ENCODE assay signal across 1 cellular context in the genomic region with DNA sequence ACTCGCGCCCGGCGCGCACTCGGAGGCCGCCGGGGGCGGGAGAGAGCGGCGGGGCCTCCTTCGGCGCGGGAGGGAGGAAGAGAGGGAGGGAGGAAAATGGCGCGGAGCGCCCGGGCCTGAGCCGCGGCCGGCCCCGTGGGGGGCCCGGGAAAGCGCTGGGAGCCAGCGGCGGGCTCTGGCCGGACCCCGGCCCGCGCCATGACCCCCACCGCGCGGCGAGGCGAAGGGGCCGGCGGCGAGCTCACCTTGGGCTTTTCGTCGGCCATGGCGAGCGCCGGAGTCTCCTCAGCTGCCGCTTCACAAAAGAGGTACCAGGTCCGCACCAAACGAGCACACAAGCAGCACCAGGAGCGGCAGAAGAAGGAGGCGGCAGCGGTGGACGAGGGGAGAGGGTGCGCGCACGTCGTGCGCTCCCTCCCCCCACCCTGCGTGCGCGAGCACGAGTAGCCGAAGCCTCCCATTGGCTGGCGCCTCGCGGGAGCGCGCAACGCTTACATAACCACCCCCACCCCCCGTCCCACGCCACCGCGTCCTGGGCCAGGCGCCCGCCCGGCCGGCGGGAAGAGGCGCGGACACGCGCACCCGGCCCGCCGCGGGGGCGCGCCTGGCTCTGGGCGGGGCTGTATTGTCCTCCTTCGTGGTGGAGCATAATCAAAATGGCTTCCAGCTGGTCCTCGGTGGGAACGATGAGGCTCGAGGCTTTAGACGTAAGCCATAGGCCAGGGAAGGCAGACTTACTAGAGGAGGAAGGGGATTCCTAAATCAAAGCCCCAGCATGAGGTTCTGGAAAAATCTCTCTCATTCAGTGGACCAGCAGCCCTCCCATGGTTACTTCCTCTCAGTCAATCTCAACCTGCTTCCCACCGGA.
A peak's percentile ranks its signal among the peaks of the same experiment; 100 is the strongest.
TF ChIP-seq lines count a peak whose summit lies in the region.

A gene (minus strand): TSS at position 391 of the 868 bp plus-strand sequence. CDS start 125 bp downstream, at position 266.

TF ChIP-seq in HepG2, 621 proteins besides CTCF, POLR2A, EP300 and RAD21 (continued from another document and continues in another):
- TF ChIP-seq, protein P1, sequence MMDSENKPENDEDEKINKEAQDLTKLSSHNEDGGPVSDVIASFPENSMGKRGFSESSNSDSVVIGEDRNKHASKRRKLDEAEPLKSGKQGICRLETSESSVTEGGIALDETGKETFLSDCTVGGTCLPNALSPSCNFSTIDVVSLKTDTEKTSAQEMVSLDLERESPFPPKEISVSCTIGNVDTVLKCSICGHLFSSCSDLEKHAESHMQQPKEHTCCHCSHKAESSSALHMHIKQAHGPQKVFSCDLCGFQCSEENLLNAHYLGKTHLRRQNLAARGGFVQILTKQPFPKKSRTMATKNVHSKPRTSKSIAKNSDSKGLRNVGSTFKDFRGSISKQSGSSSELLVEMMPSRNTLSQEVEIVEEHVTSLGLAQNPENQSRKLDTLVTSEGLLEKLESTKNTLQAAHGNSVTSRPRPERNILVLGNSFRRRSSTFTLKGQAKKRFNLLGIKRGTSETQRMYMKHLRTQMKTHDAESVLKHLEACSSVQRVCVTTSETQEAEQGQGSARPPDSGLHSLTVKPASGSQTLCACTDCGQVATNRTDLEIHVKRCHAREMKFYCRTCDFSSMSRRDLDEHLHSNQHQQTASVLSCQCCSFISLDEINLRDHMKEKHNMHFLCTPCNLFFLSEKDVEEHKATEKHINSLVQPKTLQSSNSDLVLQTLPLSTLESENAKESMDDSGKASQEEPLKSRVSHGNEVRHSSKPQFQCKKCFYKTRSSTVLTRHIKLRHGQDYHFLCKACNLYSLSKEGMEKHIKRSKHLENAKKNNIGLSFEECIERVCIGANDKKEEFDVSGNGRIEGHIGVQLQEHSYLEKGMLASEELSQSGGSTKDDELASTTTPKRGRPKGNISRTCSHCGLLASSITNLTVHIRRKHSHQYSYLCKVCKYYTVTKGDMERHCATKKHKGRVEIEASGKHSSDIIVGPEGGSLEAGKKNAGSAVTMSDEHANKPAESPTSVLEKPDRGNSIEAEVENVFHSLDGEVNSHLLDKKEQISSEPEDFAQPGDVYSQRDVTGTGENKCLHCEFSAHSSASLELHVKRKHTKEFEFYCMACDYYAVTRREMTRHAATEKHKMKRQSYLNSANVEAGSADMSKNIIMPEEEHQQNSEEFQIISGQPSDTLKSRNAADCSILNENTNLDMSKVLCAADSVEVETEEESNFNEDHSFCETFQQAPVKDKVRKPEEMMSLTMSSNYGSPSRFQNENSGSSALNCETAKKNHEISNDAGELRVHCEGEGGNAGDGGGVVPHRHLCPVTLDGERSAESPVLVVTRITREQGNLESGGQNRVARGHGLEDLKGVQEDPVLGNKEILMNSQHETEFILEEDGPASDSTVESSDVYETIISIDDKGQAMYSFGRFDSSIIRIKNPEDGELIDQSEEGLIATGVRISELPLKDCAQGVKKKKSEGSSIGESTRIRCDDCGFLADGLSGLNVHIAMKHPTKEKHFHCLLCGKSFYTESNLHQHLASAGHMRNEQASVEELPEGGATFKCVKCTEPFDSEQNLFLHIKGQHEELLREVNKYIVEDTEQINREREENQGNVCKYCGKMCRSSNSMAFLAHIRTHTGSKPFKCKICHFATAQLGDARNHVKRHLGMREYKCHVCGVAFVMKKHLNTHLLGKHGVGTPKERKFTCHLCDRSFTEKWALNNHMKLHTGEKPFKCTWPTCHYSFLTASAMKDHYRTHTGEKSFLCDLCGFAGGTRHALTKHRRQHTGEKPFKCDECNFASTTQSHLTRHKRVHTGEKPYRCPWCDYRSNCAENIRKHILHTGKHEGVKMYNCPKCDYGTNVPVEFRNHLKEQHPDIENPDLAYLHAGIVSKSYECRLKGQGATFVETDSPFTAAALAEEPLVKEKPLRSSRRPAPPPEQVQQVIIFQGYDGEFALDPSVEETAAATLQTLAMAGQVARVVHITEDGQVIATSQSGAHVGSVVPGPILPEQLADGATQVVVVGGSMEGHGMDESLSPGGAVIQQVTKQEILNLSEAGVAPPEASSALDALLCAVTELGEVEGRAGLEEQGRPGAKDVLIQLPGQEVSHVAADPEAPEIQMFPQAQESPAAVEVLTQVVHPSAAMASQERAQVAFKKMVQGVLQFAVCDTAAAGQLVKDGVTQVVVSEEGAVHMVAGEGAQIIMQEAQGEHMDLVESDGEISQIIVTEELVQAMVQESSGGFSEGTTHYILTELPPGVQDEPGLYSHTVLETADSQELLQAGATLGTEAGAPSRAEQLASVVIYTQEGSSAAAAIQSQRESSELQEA (CRISPR knock-in tag; IDR thresholded peaks at IDR 0.05; ENCODE audit: not compliant biosample characterization): peak; percentile 10
- no peak for TF ChIP-seq MIER2 (CRISPR knock-in tag; IDR thresholded peaks at IDR 0.05)
- no peak; the same call in 1 of the 2 replicates for TF ChIP-seq ZBTB38 (CRISPR knock-in tag; IDR thresholded peaks at IDR 0.05)
- TF ChIP-seq, protein P2, sequence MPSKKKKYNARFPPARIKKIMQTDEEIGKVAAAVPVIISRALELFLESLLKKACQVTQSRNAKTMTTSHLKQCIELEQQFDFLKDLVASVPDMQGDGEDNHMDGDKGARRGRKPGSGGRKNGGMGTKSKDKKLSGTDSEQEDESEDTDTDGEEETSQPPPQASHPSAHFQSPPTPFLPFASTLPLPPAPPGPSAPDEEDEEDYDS (CRISPR knock-in tag; IDR thresholded peaks at IDR 0.05): peak; percentile 64
- no peak for TF ChIP-seq NBN (conservative IDR thresholded peaks at IDR 0.05)
- TF ChIP-seq, protein P3, sequence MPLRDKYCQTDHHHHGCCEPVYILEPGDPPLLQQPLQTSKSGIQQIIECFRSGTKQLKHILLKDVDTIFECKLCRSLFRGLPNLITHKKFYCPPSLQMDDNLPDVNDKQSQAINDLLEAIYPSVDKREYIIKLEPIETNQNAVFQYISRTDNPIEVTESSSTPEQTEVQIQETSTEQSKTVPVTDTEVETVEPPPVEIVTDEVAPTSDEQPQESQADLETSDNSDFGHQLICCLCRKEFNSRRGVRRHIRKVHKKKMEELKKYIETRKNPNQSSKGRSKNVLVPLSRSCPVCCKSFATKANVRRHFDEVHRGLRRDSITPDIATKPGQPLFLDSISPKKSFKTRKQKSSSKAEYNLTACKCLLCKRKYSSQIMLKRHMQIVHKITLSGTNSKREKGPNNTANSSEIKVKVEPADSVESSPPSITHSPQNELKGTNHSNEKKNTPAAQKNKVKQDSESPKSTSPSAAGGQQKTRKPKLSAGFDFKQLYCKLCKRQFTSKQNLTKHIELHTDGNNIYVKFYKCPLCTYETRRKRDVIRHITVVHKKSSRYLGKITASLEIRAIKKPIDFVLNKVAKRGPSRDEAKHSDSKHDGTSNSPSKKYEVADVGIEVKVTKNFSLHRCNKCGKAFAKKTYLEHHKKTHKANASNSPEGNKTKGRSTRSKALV (CRISPR knock-in tag; IDR thresholded peaks at IDR 0.05): 0 out of 2 replicates have a peak, but pooled peaks have one; percentile 37
- TF ChIP-seq MAF1 (CRISPR knock-in tag; IDR thresholded peaks at IDR 0.05; ENCODE audit: borderline replicate concordance): no peak; the same call in 1 of the 2 replicates
- TF ChIP-seq, protein P4, sequence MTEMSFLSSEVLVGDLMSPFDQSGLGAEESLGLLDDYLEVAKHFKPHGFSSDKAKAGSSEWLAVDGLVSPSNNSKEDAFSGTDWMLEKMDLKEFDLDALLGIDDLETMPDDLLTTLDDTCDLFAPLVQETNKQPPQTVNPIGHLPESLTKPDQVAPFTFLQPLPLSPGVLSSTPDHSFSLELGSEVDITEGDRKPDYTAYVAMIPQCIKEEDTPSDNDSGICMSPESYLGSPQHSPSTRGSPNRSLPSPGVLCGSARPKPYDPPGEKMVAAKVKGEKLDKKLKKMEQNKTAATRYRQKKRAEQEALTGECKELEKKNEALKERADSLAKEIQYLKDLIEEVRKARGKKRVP (CRISPR knock-in tag; IDR thresholded peaks at IDR 0.05): peak in 1 of 2 experiments; percentile 11; a peak in 1 of 4 replicates
- TF ChIP-seq, protein P5, sequence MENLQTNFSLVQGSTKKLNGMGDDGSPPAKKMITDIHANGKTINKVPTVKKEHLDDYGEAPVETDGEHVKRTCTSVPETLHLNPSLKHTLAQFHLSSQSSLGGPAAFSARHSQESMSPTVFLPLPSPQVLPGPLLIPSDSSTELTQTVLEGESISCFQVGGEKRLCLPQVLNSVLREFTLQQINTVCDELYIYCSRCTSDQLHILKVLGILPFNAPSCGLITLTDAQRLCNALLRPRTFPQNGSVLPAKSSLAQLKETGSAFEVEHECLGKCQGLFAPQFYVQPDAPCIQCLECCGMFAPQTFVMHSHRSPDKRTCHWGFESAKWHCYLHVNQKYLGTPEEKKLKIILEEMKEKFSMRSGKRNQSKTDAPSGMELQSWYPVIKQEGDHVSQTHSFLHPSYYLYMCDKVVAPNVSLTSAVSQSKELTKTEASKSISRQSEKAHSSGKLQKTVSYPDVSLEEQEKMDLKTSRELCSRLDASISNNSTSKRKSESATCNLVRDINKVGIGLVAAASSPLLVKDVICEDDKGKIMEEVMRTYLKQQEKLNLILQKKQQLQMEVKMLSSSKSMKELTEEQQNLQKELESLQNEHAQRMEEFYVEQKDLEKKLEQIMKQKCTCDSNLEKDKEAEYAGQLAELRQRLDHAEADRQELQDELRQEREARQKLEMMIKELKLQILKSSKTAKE (CRISPR knock-in tag; IDR thresholded peaks at IDR 0.05; ENCODE audit: borderline replicate concordance): no peak
- no peak for TF ChIP-seq HMGA1 (CRISPR knock-in tag; conservative IDR thresholded peaks at IDR 0.05)
- TF ChIP-seq, protein P6, sequence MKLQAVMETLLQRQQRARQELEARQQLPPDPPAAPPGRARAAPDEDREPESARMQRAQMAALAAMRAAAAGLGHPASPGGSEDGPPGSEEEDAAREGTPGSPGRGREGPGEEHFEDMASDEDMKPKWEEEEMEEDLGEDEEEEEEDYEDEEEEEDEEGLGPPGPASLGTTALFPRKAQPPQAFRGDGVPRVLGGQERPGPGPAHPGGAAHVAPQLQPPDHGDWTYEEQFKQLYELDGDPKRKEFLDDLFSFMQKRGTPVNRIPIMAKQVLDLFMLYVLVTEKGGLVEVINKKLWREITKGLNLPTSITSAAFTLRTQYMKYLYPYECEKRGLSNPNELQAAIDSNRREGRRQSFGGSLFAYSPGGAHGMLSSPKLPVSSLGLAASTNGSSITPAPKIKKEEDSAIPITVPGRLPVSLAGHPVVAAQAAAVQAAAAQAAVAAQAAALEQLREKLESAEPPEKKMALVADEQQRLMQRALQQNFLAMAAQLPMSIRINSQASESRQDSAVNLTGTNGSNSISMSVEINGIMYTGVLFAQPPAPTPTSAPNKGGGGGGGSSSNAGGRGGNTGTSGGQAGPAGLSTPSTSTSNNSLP (IDR thresholded peaks at IDR 0.05; ENCODE audit: low read depth, low read length): no peak
- TF ChIP-seq, protein P7, sequence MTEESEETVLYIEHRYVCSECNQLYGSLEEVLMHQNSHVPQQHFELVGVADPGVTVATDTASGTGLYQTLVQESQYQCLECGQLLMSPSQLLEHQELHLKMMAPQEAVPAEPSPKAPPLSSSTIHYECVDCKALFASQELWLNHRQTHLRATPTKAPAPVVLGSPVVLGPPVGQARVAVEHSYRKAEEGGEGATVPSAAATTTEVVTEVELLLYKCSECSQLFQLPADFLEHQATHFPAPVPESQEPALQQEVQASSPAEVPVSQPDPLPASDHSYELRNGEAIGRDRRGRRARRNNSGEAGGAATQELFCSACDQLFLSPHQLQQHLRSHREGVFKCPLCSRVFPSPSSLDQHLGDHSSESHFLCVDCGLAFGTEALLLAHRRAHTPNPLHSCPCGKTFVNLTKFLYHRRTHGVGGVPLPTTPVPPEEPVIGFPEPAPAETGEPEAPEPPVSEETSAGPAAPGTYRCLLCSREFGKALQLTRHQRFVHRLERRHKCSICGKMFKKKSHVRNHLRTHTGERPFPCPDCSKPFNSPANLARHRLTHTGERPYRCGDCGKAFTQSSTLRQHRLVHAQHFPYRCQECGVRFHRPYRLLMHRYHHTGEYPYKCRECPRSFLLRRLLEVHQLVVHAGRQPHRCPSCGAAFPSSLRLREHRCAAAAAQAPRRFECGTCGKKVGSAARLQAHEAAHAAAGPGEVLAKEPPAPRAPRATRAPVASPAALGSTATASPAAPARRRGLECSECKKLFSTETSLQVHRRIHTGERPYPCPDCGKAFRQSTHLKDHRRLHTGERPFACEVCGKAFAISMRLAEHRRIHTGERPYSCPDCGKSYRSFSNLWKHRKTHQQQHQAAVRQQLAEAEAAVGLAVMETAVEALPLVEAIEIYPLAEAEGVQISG (CRISPR knock-in tag; IDR thresholded peaks at IDR 0.05): peak; percentile 88
- TF ChIP-seq, protein P8, sequence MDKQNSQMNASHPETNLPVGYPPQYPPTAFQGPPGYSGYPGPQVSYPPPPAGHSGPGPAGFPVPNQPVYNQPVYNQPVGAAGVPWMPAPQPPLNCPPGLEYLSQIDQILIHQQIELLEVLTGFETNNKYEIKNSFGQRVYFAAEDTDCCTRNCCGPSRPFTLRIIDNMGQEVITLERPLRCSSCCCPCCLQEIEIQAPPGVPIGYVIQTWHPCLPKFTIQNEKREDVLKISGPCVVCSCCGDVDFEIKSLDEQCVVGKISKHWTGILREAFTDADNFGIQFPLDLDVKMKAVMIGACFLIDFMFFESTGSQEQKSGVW (CRISPR knock-in tag; IDR thresholded peaks at IDR 0.05; ENCODE audit: borderline replicate concordance): 0 out of 2 replicates have a peak, but pooled peaks have one; percentile 47
- TF ChIP-seq DR1 (CRISPR knock-in tag; IDR thresholded peaks at IDR 0.05): peak; percentile 90
- TF ChIP-seq ZNF33B (CRISPR knock-in tag; IDR thresholded peaks at IDR 0.05): no peak; the same call in 1 of the 2 replicates
- peak; percentile 93 for TF ChIP-seq ZFY (CRISPR knock-in tag; IDR thresholded peaks at IDR 0.05)
- TF ChIP-seq ZMAT3 (CRISPR knock-in tag; conservative IDR thresholded peaks at IDR 0.05): 0 out of 2 replicates have a peak, but pooled peaks have one; percentile 49
- TF ChIP-seq, protein P9, sequence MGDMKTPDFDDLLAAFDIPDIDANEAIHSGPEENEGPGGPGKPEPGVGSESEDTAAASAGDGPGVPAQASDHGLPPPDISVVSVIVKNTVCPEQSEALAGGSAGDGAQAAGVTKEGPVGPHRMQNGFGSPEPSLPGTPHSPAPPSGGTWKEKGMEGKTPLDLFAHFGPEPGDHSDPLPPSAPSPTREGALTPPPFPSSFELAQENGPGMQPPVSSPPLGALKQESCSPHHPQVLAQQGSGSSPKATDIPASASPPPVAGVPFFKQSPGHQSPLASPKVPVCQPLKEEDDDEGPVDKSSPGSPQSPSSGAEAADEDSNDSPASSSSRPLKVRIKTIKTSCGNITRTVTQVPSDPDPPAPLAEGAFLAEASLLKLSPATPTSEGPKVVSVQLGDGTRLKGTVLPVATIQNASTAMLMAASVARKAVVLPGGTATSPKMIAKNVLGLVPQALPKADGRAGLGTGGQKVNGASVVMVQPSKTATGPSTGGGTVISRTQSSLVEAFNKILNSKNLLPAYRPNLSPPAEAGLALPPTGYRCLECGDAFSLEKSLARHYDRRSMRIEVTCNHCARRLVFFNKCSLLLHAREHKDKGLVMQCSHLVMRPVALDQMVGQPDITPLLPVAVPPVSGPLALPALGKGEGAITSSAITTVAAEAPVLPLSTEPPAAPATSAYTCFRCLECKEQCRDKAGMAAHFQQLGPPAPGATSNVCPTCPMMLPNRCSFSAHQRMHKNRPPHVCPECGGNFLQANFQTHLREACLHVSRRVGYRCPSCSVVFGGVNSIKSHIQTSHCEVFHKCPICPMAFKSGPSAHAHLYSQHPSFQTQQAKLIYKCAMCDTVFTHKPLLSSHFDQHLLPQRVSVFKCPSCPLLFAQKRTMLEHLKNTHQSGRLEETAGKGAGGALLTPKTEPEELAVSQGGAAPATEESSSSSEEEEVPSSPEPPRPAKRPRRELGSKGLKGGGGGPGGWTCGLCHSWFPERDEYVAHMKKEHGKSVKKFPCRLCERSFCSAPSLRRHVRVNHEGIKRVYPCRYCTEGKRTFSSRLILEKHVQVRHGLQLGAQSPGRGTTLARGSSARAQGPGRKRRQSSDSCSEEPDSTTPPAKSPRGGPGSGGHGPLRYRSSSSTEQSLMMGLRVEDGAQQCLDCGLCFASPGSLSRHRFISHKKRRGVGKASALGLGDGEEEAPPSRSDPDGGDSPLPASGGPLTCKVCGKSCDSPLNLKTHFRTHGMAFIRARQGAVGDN (CRISPR knock-in tag; IDR thresholded peaks at IDR 0.05): peak; percentile 79
- no peak; the same call in 1 of the 2 replicates for TF ChIP-seq SNAI1 (CRISPR knock-in tag; IDR thresholded peaks at IDR 0.05; ENCODE audit: borderline replicate concordance)
- peak; percentile 68 for TF ChIP-seq ZNF883 (CRISPR knock-in tag; IDR thresholded peaks at IDR 0.05; ENCODE audit: not compliant biosample characterization)
- 0 out of 2 replicates have a peak, but pooled peaks have one; percentile 13 for TF ChIP-seq ZNF552 (CRISPR knock-in tag; IDR thresholded peaks at IDR 0.05; ENCODE audit: borderline replicate concordance)
